In the genomic region with DNA sequence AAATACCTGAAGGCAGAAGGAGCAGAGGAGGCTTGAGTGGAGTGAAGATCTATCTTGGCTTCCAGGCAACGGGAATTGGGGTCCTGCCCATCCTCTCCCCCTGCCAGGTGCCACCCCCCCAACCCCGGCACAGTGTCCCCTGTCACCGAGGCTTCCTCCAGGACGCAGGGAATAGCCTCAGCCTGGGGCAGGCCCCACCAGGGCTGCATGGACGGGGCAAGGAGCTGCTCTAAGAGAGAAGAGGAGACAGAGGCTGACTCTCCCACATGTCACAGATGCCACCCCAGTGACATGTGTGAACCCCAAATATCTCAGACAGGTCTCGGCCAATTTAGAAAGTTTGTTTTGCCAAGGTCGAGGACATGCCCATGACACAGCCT, we compare ENCODE assay signal across 1 cellular context.
TF ChIP-seq lines count a peak whose summit lies in the region.

No MANE protein-coding gene starts in this region.

TF ChIP-seq in GM23338, 12 proteins besides CTCF, POLR2A, EP300 and RAD21 (continued from another document):
- TF ChIP-seq, protein P1, sequence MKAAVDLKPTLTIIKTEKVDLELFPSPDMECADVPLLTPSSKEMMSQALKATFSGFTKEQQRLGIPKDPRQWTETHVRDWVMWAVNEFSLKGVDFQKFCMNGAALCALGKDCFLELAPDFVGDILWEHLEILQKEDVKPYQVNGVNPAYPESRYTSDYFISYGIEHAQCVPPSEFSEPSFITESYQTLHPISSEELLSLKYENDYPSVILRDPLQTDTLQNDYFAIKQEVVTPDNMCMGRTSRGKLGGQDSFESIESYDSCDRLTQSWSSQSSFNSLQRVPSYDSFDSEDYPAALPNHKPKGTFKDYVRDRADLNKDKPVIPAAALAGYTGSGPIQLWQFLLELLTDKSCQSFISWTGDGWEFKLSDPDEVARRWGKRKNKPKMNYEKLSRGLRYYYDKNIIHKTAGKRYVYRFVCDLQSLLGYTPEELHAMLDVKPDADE (IDR thresholded peaks at IDR 0.05) = no peak
- TF ChIP-seq ZNF114 (CRISPR knock-in tag; IDR thresholded peaks at IDR 0.05) = no peak
